Comparison of ENCODE assay signal across 26 cellular contexts in genomic region chr11:131883332-131883731, GRCh38.
"Had no signal": no experiment of that assay in that cellular context is flagged by ENCODE, and none has a peak within 500 bp of the region (broad histone marks: within the 10 kb centered on the region; RNA-seq: fewer than 3 reads in every experiment).

No MANE protein-coding gene starts in this region.

- ATAC-seq: effector memory CD8-positive, alpha-beta T cell; foreskin keratinocyte; gastroesophageal sphincter; heart left ventricle; left cardiac atrium; left lung; naive thymus-derived CD4-positive, alpha-beta T cell; right cardiac atrium; stimulated activated effector memory CD8-positive, alpha-beta T cell treated with anti-CD3 and anti-CD28 coated beads, Interleukin-12 subunit alpha, Interleukin-12 subunit beta, amount 100 ng/mL, for 72 hours had no signal

- H3K4me1 ChIP-seq: foreskin keratinocyte, heart left ventricle, left lung, prostate gland, stomach, thyroid gland, vagina had no signal

- H2AFZ ChIP-seq: hepatocyte had no signal

- H3K9me3 ChIP-seq: esophagus muscularis mucosa, gastroesophageal sphincter, heart left ventricle, left lung, prostate gland, sigmoid colon, stomach, thyroid gland, vagina had no signal

- H3K9me3 Mint-ChIP-seq: nephron had no signal

- H3K27ac ChIP-seq: epithelial cell of prostate, esophagus muscularis mucosa, foreskin keratinocyte, gastroesophageal sphincter, heart left ventricle, hepatocyte, left lung, prostate gland, sigmoid colon, stomach, thyroid gland, vagina had no signal

- H3K27me3 Mint-ChIP-seq: effector memory CD8-positive, alpha-beta T cell had no signal

- H3K27me3 ChIP-seq: foreskin keratinocyte, gastroesophageal sphincter, sigmoid colon, thyroid gland, vagina had no signal

- H3K27ac Mint-ChIP-seq: effector memory CD8-positive, alpha-beta T cell; naive thymus-derived CD4-positive, alpha-beta T cell; nephron; stimulated activated effector memory CD8-positive, alpha-beta T cell treated with anti-CD3 and anti-CD28 coated beads, Interleukin-12 subunit alpha, Interleukin-12 subunit beta, amount 100 ng/mL, for 72 hours had no signal

- H3K79me2 ChIP-seq: hepatocyte had no signal

- DNase-seq: cortex of kidney; effector memory CD8-positive, alpha-beta T cell; foreskin keratinocyte; heart left ventricle; left cardiac atrium; left lung; mesendoderm; midbrain; naive thymus-derived CD4-positive, alpha-beta T cell; nucleus accumbens; right cardiac atrium; sigmoid colon; stimulated activated CD4-positive, alpha-beta T cell treated with anti-CD3 and anti-CD28 coated beads, Interleukin-2, amount 100 ng/mL, for 24 hours; stimulated activated CD4-positive, alpha-beta T cell treated with anti-CD3 and anti-CD28 coated beads, Interleukin-4, amount 100 ng/mL, for 24 hours; stimulated activated naive CD4-positive, alpha-beta T cell treated with Interleukin-2 at 50 U/mL for 16 hours; stomach; thyroid gland; trophoblast cell had no signal

- H3K4me3 Mint-ChIP-seq: effector memory CD8-positive, alpha-beta T cell; naive thymus-derived CD4-positive, alpha-beta T cell; nephron; stimulated activated effector memory CD8-positive, alpha-beta T cell treated with anti-CD3 and anti-CD28 coated beads, Interleukin-12 subunit alpha, Interleukin-12 subunit beta, amount 100 ng/mL, for 72 hours had no signal

- H3K36me3 Mint-ChIP-seq: naive thymus-derived CD4-positive, alpha-beta T cell; stimulated activated effector memory CD8-positive, alpha-beta T cell treated with anti-CD3 and anti-CD28 coated beads, Interleukin-12 subunit alpha, Interleukin-12 subunit beta, amount 100 ng/mL, for 72 hours had no signal

- H3K4me1 Mint-ChIP-seq: naive thymus-derived CD4-positive, alpha-beta T cell; stimulated activated effector memory CD8-positive, alpha-beta T cell treated with anti-CD3 and anti-CD28 coated beads, Interleukin-12 subunit alpha, Interleukin-12 subunit beta, amount 100 ng/mL, for 72 hours had no signal

- H3K4me2 ChIP-seq: hepatocyte had no signal

- H3K4me3 ChIP-seq: esophagus muscularis mucosa, gastroesophageal sphincter, heart left ventricle, hepatocyte, left lung, prostate gland, sigmoid colon, stomach, thyroid gland, vagina had no signal

- H3K36me3 ChIP-seq: esophagus muscularis mucosa, gastroesophageal sphincter, heart left ventricle, left lung, prostate gland, sigmoid colon, stomach, thyroid gland, vagina had no signal
